Comparison of ENCODE assay signal across 8 cellular contexts in the genomic region with DNA sequence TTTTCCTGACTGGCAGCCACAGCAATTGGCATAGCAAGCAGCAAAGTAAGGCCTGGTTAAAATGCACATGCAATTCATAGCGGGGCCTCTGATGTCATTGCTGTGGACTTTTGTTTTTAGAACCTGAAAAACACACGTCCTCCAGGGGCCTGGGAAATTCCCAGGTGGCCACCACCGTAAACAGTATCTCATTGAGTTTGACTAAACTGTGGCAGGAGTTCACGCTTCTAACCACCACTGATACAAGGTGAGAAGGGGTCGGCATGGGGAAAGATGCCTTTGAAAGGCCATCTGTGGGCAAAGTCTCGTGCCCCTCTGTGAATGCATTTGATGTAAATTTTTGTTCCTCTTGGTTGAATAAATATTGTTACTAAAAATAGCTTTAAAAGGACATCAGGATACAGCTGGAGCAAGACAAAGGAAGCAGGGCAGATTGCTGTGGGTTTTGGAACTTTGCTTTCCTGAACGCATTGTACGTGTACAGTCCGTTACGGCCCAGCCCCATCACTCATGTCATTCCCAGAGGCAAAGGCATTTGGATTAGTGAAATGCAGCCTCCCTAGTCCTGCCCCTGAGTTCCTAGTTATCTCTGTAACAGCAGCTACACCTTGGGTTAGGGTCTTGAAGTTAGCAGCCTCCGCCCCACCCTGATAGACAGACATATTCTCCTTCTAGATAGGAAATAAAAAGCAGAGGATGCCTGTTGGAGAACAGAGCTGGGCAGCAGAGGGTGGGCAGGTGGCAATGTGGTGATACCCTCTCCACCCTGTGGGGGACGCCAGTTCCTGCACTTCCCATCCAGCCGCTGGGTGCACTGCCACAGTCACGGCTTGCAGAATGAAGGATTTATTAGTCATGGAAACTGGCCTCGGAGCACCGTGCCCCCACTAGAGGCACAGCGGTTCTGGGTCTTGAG.
DNase-seq lines count a peak whose midpoint lies in the region; ATAC-seq and TF ChIP-seq lines count a peak whose summit lies in the region.

No MANE protein-coding gene starts in this region.

- in situ Hi-C loops in mammary epithelial cell (cut with MboI; ENCODE audit: low sequenced_read_pairs in 2 of 2): no loop called here

- no peaks in the 10 kb centered on the region for H3K4me1 ChIP-seq in OCI-LY1 (ENCODE audit: insufficient read depth, low read length, severe bottlenecking)
- peaks cover 3% of the 10 kb centered on the region for H3K4me1 ChIP-seq in mammary epithelial cell (ENCODE audit: insufficient read depth, low read length)

- WGBS in mammary epithelial cell (ENCODE audit: low coverage, missing lambda C conversion rate): 83% methylated on average over 17 of the region's 17 CpGs

- CTCF ChIA-PET in mammary epithelial cell (lab: Charles Lee; ENCODE audit: low non-redundant PET): interaction anchor here (0.6 kb wide), 1 partner anchor 69 kb away, joined by 5 read pairs; no protein-coding TSS in a partner anchor

- H3K79me2 ChIP-seq in OCI-LY1 (ENCODE audit: insufficient read depth, low read length) (no peaks in the 10 kb centered on the region), mammary epithelial cell (ENCODE audit: insufficient read depth, low read length) (no peaks in the 10 kb centered on the region)

- H3K27ac ChIP-seq in OCI-LY1 (ENCODE audit: low read depth, low read length, poor library complexity, severe bottlenecking) (no peak overlapping the region), mammary epithelial cell (ENCODE audit: insufficient read depth, low read depth, low read length) (no peak overlapping the region)

- H3K9me3 ChIP-seq in OCI-LY1 (ENCODE audit: low read length) (no peaks in the 10 kb centered on the region), mammary epithelial cell (replicated peaks; ENCODE audit: insufficient read depth, low read length) (no peaks in the 10 kb centered on the region)

- no peak overlapping the region for H3K4me3 ChIP-seq in OCI-LY1 (ENCODE audit: low read depth, low read length, poor library complexity, severe bottlenecking)
- H3K4me3 ChIP-seq in epithelial cell of proximal tubule (ENCODE audit: low read depth, low read length): no peak overlapping the region
- no peak overlapping the region for H3K4me3 ChIP-seq in mammary epithelial cell (replicated peaks in 1 of 3; ENCODE audit: insufficient read depth in 1 of 3, low read depth in 2 of 3, low read length in 3 of 3)

- peak; percentile 77 for DNase-seq in stimulated activated CD4-positive, alpha-beta T cell treated with anti-CD3 and anti-CD28 coated beads, Interleukin-15, amount 100 ng/mL, for 24 hours
- no peak for DNase-seq in stimulated activated CD4-positive, alpha-beta T cell treated with anti-CD3 and anti-CD28 coated beads, Interleukin-12 subunit alpha, Interleukin-12 subunit beta, amount 100 ng/mL, for 4 hours
- DNase-seq in epithelial cell of proximal tubule (ENCODE audit: low read depth) (peak; percentile 56), mammary epithelial cell (no peak), SIG-M5 treated with dmso at 0.1 percent for 504 hours (lab: John Stamatoyannopoulos, UW; ENCODE audit: unreplicated experiment) (no peak)
- peak; percentile 46 to 68 for DNase-seq in stimulated activated CD4-positive, alpha-beta T cell treated with anti-CD3 and anti-CD28 coated beads, Interleukin-4, amount 100 ng/mL, for 48 hours (ENCODE audit: low read depth in 2 of 2)

- TF ChIP-seq CTCF in OCI-LY1 (IDR thresholded peaks at IDR 0.05; ENCODE audit: low read length) (peak; percentile 20; the same call in 1 of the 2 replicates), epithelial cell of proximal tubule (conservative IDR thresholded peaks at IDR 0.05; ENCODE audit: low read depth, low read length) (peak; percentile 23), mammary epithelial cell (conservative IDR thresholded peaks at IDR 0.05 in 1 of 2, IDR thresholded peaks at IDR 0.05 in 1 of 2; ENCODE audit: extremely low read depth in 1 of 2, insufficient read depth in 1 of 2, low read depth in 1 of 2, low read length in 2 of 2) (no peak)

- no TSS peak for BruUV-seq in mammary epithelial cell (replicated peaks; lab: Mats Ljungman, UMichigan)

- H3K27me3 ChIP-seq in OCI-LY1 (ENCODE audit: insufficient read depth, low read length): no peaks in the 10 kb centered on the region
- H3K27me3 ChIP-seq in mammary epithelial cell (ENCODE audit: insufficient read depth, low read length): peaks cover 3% of the 10 kb centered on the region

- H3K9ac ChIP-seq in OCI-LY1 (ENCODE audit: low read length) (no peak overlapping the region), mammary epithelial cell (ENCODE audit: insufficient read depth, low read length) (no peak overlapping the region)

- H4K20me1 ChIP-seq in OCI-LY1 (ENCODE audit: insufficient read depth, low read length) (no peaks in the 10 kb centered on the region), mammary epithelial cell (ENCODE audit: insufficient read depth, low read length) (no peaks in the 10 kb centered on the region)

- intact Hi-C loops in mammary epithelial cell (cut with micrococcal nuclease): loop anchor here (10.0 kb wide), 1 partner anchor 146 kb away; no protein-coding TSS in a partner anchor

- H2AFZ ChIP-seq in OCI-LY1 (ENCODE audit: low read length) (no peak overlapping the region), mammary epithelial cell (ENCODE audit: low read depth, low read length) (no peak overlapping the region)

- ATAC-seq in HG02642 (IDR thresholded peaks at IDR 0.05; ENCODE audit: poor library complexity, unreplicated experiment): peak; percentile 62

- H3K36me3 ChIP-seq in OCI-LY1 (ENCODE audit: insufficient read depth, low read length): no peaks in the 10 kb centered on the region
- no peaks in the 10 kb centered on the region for H3K36me3 ChIP-seq in mammary epithelial cell (ENCODE audit: insufficient read depth, low read length)

- H3K4me2 ChIP-seq in OCI-LY1 (ENCODE audit: low read length) (no peak overlapping the region), mammary epithelial cell (ENCODE audit: insufficient read depth, low read depth, low read length) (no peak overlapping the region)

- H3F3A ChIP-seq in OCI-LY1 (ENCODE audit: insufficient read depth, low read length): no peaks in the 10 kb centered on the region

- H3K9me2 ChIP-seq in OCI-LY1 (ENCODE audit: low read depth, low read length): no peaks in the 10 kb centered on the region

- dilution Hi-C loops in mammary epithelial cell (cut with HindIII; ENCODE audit: low sequenced_read_pairs): no loop called here

Comparison
In these comparisons a context has a peak if more than half of its experiments do, and no peak if none do; other contexts are left out.
1. DNase-seq: peak in stimulated activated CD4-positive, alpha-beta T cell treated with anti-CD3 and anti-CD28 coated beads, Interleukin-15, amount 100 ng/mL, for 24 hours (single experiment), epithelial cell of proximal tubule (single experiment) and stimulated activated CD4-positive, alpha-beta T cell treated with anti-CD3 and anti-CD28 coated beads, Interleukin-4, amount 100 ng/mL, for 48 hours (2 of 2); none in stimulated activated CD4-positive, alpha-beta T cell treated with anti-CD3 and anti-CD28 coated beads, Interleukin-12 subunit alpha, Interleukin-12 subunit beta, amount 100 ng/mL, for 4 hours (single experiment), mammary epithelial cell (single experiment) and SIG-M5 treated with dmso at 0.1 percent for 504 hours (single experiment).
2. CTCF ChIP-seq: peak in OCI-LY1 (single experiment) and epithelial cell of proximal tubule (single experiment); none in mammary epithelial cell (0 of 2).